Comparison of ENCODE assay signal across 11 cellular contexts in the genomic region with DNA sequence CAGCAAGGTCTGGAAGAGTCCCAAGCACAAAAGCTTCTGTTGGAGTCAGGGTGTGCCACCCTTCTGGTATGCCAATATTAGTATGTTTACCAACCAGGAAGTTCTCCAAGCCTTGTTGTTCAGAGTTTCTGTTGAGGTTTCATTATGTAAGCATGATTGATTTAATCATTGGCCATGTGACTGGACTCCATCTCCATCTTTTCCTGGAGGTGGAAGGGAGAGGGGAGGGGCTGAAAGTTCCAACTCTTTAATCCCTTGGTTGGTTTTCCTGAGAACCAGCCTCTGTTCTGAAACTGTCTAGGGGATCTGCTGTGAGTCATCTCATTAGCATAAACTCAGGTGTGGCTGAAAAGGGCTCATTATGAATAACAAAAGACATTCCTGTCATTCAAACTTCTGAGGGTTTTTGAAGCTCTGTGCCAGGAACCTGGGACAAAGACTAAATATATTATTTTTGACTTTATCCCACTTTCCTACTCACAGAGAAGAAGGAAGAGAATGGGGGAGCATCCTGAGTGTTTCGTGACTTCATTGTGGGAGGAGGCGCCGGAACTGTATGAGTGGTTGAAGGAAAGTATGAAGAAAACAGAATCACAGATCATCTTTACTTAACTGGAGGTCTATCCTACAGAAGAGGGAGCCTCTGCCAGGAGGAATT.
A peak's percentile ranks its signal among the peaks of the same experiment; 100 is the strongest.
DNase-seq lines count a peak whose midpoint lies in the region; ATAC-seq and TF ChIP-seq lines count a peak whose summit lies in the region.
"Had no signal": no experiment of that assay in that cellular context is flagged by ENCODE, and none has a peak within 500 bp of the region (broad histone marks: within the 10 kb centered on the region; RNA-seq: fewer than 3 reads in every experiment).

No MANE protein-coding gene starts in this region.

- ATAC-seq in left lung = peak; percentile 60
- ATAC-seq in left ventricle myocardium superior = no peak
- ATAC-seq in HG02642 (IDR thresholded peaks at IDR 0.05; ENCODE audit: poor library complexity, unreplicated experiment) = no peak
- ATAC-seq: stimulated activated memory B cell treated with anti-CD40 and anti-IgM and Interleukin-4, amounts not matched to agents 10 μg/mL and 1 μg/mL and 100 μg/mL, for 72 hours had no signal

- H3K4me1 Mint-ChIP-seq in brain = peaks cover 47% of the 10 kb centered on the region
- H3K4me1 Mint-ChIP-seq: stimulated activated memory B cell treated with anti-CD40 and anti-IgM and Interleukin-4, amounts not matched to agents 10 μg/mL and 1 μg/mL and 100 μg/mL, for 72 hours had no signal

- no peak for TF ChIP-seq CTCF in brain (conservative IDR thresholded peaks at IDR 0.05)
- TF ChIP-seq CTCF in left lung (IDR thresholded peaks at IDR 0.05) = no peak

- H3K4me3 Mint-ChIP-seq in brain = peak overlapping the region in 1 of 5 experiments; percentile 4
- H3K4me3 Mint-ChIP-seq: stimulated activated memory B cell treated with anti-CD40 and anti-IgM and Interleukin-4, amounts not matched to agents 10 μg/mL and 1 μg/mL and 100 μg/mL, for 72 hours had no signal

- H3K9me3 ChIP-seq in left lung = peaks cover 0 to 5% of the 10 kb centered on the region in 2 donors
- H3K9me3 ChIP-seq: SJSA1 had no signal

- no peaks in the 10 kb centered on the region for H3K36me3 ChIP-seq in left lung
- H3K36me3 ChIP-seq: SJSA1 had no signal

- H3K4me1 ChIP-seq in left lung = peaks cover 4 to 5% of the 10 kb centered on the region in 2 donors

- H3K27ac ChIP-seq in left lung = no peak overlapping the region
- H3K27ac ChIP-seq: SJSA1 had no signal

- peaks cover 0 to 11% of the 10 kb centered on the region in 2 donors for H3K27me3 ChIP-seq in left lung
- H3K27me3 ChIP-seq: SJSA1 had no signal

- H3K36me3 Mint-ChIP-seq in brain = no peaks in the 10 kb centered on the region
- H3K36me3 Mint-ChIP-seq: stimulated activated memory B cell treated with anti-CD40 and anti-IgM and Interleukin-4, amounts not matched to agents 10 μg/mL and 1 μg/mL and 100 μg/mL, for 72 hours had no signal

- intact Hi-C loops in left lung (cut with DNase I) (no loop called here), left ventricle myocardium superior (cut with micrococcal nuclease) (no loop called here)

- peaks cover 12% of the 10 kb centered on the region for H3K27me3 Mint-ChIP-seq in brain

- peak; percentile 22 for DNase-seq in ELR (ENCODE audit: low read depth)
- DNase-seq in LHCN-M2 (ENCODE audit: low read depth) = peak; percentile 30
- no peak for DNase-seq in left lung
- DNase-seq in left ventricle myocardium superior = no peak
- no peak for DNase-seq in NCI-H2171 (lab: John Stamatoyannopoulos, UW)
- DNase-seq in SKM-1 treated with dmso at 0.1 percent for 144 hours (lab: John Stamatoyannopoulos, UW; ENCODE audit: unreplicated experiment) = no peak
- DNase-seq: NCI-H1092 treated with DMSO at 0.1 percent for 48 hours had no signal

- H3K27ac Mint-ChIP-seq in brain = peak overlapping the region in 3 of 5 experiments; percentile 27 to 67 (median 28)
- H3K27ac Mint-ChIP-seq: stimulated activated memory B cell treated with anti-CD40 and anti-IgM and Interleukin-4, amounts not matched to agents 10 μg/mL and 1 μg/mL and 100 μg/mL, for 72 hours had no signal

- H3K9me3 Mint-ChIP-seq in brain = peaks cover 0 to 7% (median 3%) of the 10 kb centered on the region in 5 experiments

- no peak overlapping the region for H3K4me3 ChIP-seq in left lung
- H3K4me3 ChIP-seq: SJSA1 had no signal

Comparison
In these comparisons a context has a peak if more than half of its experiments do, and no peak if none do; other contexts are left out.
1. DNase-seq: peak in ELR (single experiment) and LHCN-M2 (single experiment); none in left lung (0 of 2), left ventricle myocardium superior (single experiment), NCI-H2171 (single experiment) and SKM-1 treated with dmso at 0.1 percent for 144 hours (single experiment).